ENCODE assay signal across 30 cellular contexts in genomic region chr1:9194024-9194423, GRCh38. TPM values are rescaled to one million over a fixed set of nuclear protein-coding genes. Genes with fewer than 3 reads are reported as not detected.
DNase-seq lines count a peak whose midpoint lies in the region; ATAC-seq and TF ChIP-seq lines count a peak whose summit lies in the region.
"Had no signal": no experiment of that assay in that cellular context is flagged by ENCODE, and none has a peak within 500 bp of the region (broad histone marks: within the 10 kb centered on the region; RNA-seq: fewer than 3 reads in every experiment).

No MANE protein-coding gene starts in this region.

- H4K20me1 ChIP-seq in osteoblast (ENCODE audit: insufficient read depth, low read length), result peaks cover 19% of the 10 kb centered on the region

- H3K27me3 ChIP-seq in MG63, result no peaks in the 10 kb centered on the region
- H3K27me3 ChIP-seq in osteoblast (ENCODE audit: insufficient read depth, low read length), result no peaks in the 10 kb centered on the region
- H3K27me3 ChIP-seq: testis, uterus had no signal

- H3K79me2 ChIP-seq in osteoblast (ENCODE audit: insufficient read depth, low read length), result peaks cover 93% of the 10 kb centered on the region

- ATAC-seq in HG03139 (IDR thresholded peaks at IDR 0.05; ENCODE audit: unreplicated experiment), result no peak
- ATAC-seq: activated CD4-positive, alpha-beta T cell treated with anti-CD3 and anti-CD28 coated beads for 36 hours; gastrocnemius medialis; T-helper 17 cell had no signal

- H3K27ac ChIP-seq in osteoblast (ENCODE audit: low read depth, low read length), result peak overlapping the region; percentile 98
- H3K27ac ChIP-seq: gastrocnemius medialis, prostate gland, sigmoid colon, SK-N-MC, uterus had no signal

- peaks cover 52% of the 10 kb centered on the region for H3K4me1 ChIP-seq in osteoblast (ENCODE audit: insufficient read depth, low read length)
- H3K4me1 ChIP-seq: uterus had no signal

- in situ Hi-C loops in ACHN (cut with HindIII; ENCODE audit: low pct_ligation_motif_present, low pct_unique_long_range_greater_than_20kb, low sequenced_read_pairs), result no loop called here

- H3K4me2 ChIP-seq in osteoblast (ENCODE audit: insufficient read depth, low read length), result peak overlapping the region; percentile 25

- H2AFZ ChIP-seq in osteoblast (ENCODE audit: low read length), result no peak overlapping the region

- TF ChIP-seq CTCF in choroid plexus epithelial cell (conservative IDR thresholded peaks at IDR 0.05; ENCODE audit: low read depth, low read length) (no peak), osteoblast (IDR thresholded peaks at IDR 0.05; ENCODE audit: extremely low read depth, low read depth, low read length) (no peak)

- DNase-seq in ELR (ENCODE audit: low read depth) (peak; percentile 45), MG63 (peak; percentile 17), choroid plexus epithelial cell (ENCODE audit: low read depth) (no peak), osteoblast (ENCODE audit: insufficient read length, low spot score, missing footprints) (peak; percentile 75), NCI-H1930 (lab: John Stamatoyannopoulos, UW) (no peak), ACHN (no peak), MV-4-11 (lab: John Stamatoyannopoulos, UW) (no peak)
- DNase-seq: activated CD4-positive, alpha-beta T cell treated with anti-CD3 and anti-CD28 coated beads for 36 hours; activated effector memory CD4-positive, alpha-beta T cell treated with anti-CD3 and anti-CD28 coated beads, Interleukin-2, amount 50 U/mL, for 16 hours; activated naive CD8-positive, alpha-beta T cell treated with anti-CD3 and anti-CD28 coated beads for 36 hours; activated T-cell treated with anti-CD3 and anti-CD28 coated beads for 4 hours; aorta; dermis blood vessel endothelial cell; gastrocnemius medialis; H7; Kasumi-1; left cardiac atrium; naive B cell; NCI-H1048; NCI-H187; NCI-H526; RPMI8226; sigmoid colon; stimulated activated naive CD4-positive, alpha-beta T cell treated with Interleukin-2 at 50 U/mL for 16 hours; T-helper 17 cell; testis; uterus had no signal

- H3K4me3 ChIP-seq in MG63 (no peak overlapping the region), choroid plexus epithelial cell (ENCODE audit: low read depth, low read length) (peak overlapping the region; percentile 10), osteoblast (ENCODE audit: insufficient read depth, low read length) (no peak overlapping the region)
- H3K4me3 ChIP-seq: gastrocnemius medialis, prostate gland, sigmoid colon, SK-N-MC, testis, uterus had no signal

- H3K36me3 ChIP-seq in MG63, result no peaks in the 10 kb centered on the region
- H3K36me3 ChIP-seq in osteoblast (ENCODE audit: insufficient read depth, low read length), result peaks cover 11% of the 10 kb centered on the region
- H3K36me3 ChIP-seq: gastrocnemius medialis, prostate gland, sigmoid colon, uterus had no signal

- H3K9me3 ChIP-seq in MG63 (no peaks in the 10 kb centered on the region), osteoblast (ENCODE audit: low read depth, low read length) (no peaks in the 10 kb centered on the region)
- H3K9me3 ChIP-seq: gastrocnemius medialis, prostate gland, sigmoid colon, testis, uterus had no signal

RNA-seq across cellular contexts. Expression of gene H6PD, which starts 40.5 kb away (rescaled TPM):
- total RNA-seq in MG63 (2014; rRNA removed; shearing (Covaris generic); ENCODE audit: low replicate concordance), result 14.1 and 16.7 TPM in 2 replicates
- total RNA-seq in osteoblast, result 45.1 and 51.4 TPM in 2 replicates

Comparison
In these comparisons a context has a peak if more than half of its experiments do, and no peak if none do; other contexts are left out.
1. DNase-seq: peak in ELR (single experiment), MG63 (single experiment) and osteoblast (single experiment); none in choroid plexus epithelial cell (single experiment), NCI-H1930 (0 of 2), ACHN (single experiment) and MV-4-11 (single experiment).